ENCODE assay signal across 20 cellular contexts in the genomic region with DNA sequence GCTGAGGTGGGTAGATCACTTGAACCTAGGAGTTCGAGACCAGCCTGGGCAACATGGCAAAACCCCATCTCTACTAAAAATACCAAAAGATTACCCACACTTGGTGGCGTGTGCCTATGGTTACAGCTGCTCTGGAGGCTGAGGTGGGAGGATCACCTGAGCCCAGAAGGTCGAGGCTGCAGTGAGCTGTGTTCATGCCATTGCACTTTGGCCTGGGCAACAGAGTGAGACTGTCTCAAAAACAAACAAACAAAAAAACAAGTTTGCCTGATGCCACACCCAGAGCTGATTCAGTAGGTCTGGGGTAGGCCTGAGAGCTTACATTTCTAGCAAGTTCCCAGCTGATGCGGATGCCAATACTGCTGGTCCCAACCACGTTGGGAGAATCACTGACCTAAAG.
"Had no signal": no experiment of that assay in that cellular context is flagged by ENCODE, and none has a peak within 500 bp of the region (broad histone marks: within the 10 kb centered on the region; RNA-seq: fewer than 3 reads in every experiment).

No MANE protein-coding gene starts in this region.

- H3K27me3 ChIP-seq: breast epithelium, colonic mucosa, dorsolateral prefrontal cortex, gastroesophageal sphincter, hepatocyte, tibial nerve had no signal

- H3K27ac Mint-ChIP-seq: activated CD4-positive, alpha-beta T cell treated with anti-CD3 and anti-CD28 coated beads for 36 hours; activated naive CD4-positive, alpha-beta T cell treated with anti-CD3 and anti-CD28 coated beads, Interleukin-2, amount 10 ng/mL, durations not matched to agents 7 days and 5 days; T-helper 2 cell treated with Interferon-gamma antibody and Interleukin-4, amounts not matched to agents 5 μg/mL and 100 μg/mL, for 36 hours had no signal

- ATAC-seq: activated CD4-positive, alpha-beta T cell treated with anti-CD3 and anti-CD28 coated beads for 36 hours; left colon; naive thymus-derived CD8-positive, alpha-beta T cell had no signal

- H3K36me3 Mint-ChIP-seq: activated naive CD4-positive, alpha-beta T cell treated with anti-CD3 and anti-CD28 coated beads, Interleukin-2, amount 10 ng/mL, durations not matched to agents 7 days and 5 days had no signal

- H3K4me3 Mint-ChIP-seq: activated CD4-positive, alpha-beta T cell treated with anti-CD3 and anti-CD28 coated beads for 36 hours; activated naive CD4-positive, alpha-beta T cell treated with anti-CD3 and anti-CD28 coated beads, Interleukin-2, amount 10 ng/mL, durations not matched to agents 7 days and 5 days; naive thymus-derived CD8-positive, alpha-beta T cell; T-helper 2 cell treated with Interferon-gamma antibody and Interleukin-4, amounts not matched to agents 5 μg/mL and 100 μg/mL, for 36 hours had no signal

- H3K9me3 ChIP-seq: breast epithelium, colonic mucosa, gastroesophageal sphincter, spleen, tibial nerve had no signal

- DNase-seq: activated CD4-positive, alpha-beta T cell treated with anti-CD3 and anti-CD28 coated beads for 36 hours; activated CD4-positive, alpha-beta T cell treated with anti-CD3 and anti-CD28 coated beads, Interleukin-2, amount 50 U/mL, for 4 hours; activated CD4-positive, CD25-positive, alpha-beta regulatory T cell; activated gamma-delta T cell; activated naive CD4-positive, alpha-beta T cell treated with anti-CD3 and anti-CD28 coated beads, Interleukin-2, amount 10 ng/mL, durations not matched to agents 7 days and 5 days; amygdala; effector memory CD4-positive, alpha-beta T cell; erythroblast; left colon; naive thymus-derived CD8-positive, alpha-beta T cell; spleen; stimulated activated naive CD4-positive, alpha-beta T cell treated with Interleukin-2 at 50 U/mL for 16 hours; T-helper 1 cell had no signal

- H3K9me3 Mint-ChIP-seq: activated naive CD4-positive, alpha-beta T cell treated with anti-CD3 and anti-CD28 coated beads, Interleukin-2, amount 10 ng/mL, durations not matched to agents 7 days and 5 days; T-helper 2 cell treated with Interferon-gamma antibody and Interleukin-4, amounts not matched to agents 5 μg/mL and 100 μg/mL, for 36 hours had no signal

- H3K36me3 ChIP-seq: breast epithelium, colonic mucosa, gastroesophageal sphincter, spleen, tibial nerve had no signal

- H3K4me3 ChIP-seq: breast epithelium, colonic mucosa, dorsolateral prefrontal cortex, gastroesophageal sphincter, hepatocyte, spleen, tibial nerve had no signal

- H3K4me1 ChIP-seq: breast epithelium, colonic mucosa had no signal

- H3K27ac ChIP-seq: colonic mucosa, hepatocyte had no signal

- H3K4me1 Mint-ChIP-seq: activated CD4-positive, alpha-beta T cell treated with anti-CD3 and anti-CD28 coated beads for 36 hours; activated naive CD4-positive, alpha-beta T cell treated with anti-CD3 and anti-CD28 coated beads, Interleukin-2, amount 10 ng/mL, durations not matched to agents 7 days and 5 days had no signal
